ENCODE assay signal across 27 cellular contexts in the genomic region with DNA sequence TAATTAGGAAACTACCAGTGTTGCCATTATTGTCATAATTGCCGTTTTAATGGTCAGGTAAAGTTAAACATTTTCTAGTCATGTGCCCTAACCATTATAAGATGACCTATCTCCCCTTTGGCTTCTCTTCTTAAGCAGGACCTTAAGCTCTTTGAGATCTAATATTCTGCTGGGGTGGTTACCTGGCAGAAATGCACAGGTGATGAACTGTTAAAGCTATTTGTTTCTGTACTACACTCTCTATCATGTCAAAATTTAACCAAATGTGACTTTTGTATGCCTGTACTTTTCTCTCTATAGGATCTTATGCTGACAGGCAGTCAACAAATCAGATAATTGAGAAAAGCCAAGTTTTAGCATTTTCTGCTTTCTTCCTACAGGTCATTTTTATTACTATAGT.
"Had no signal": no experiment of that assay in that cellular context is flagged by ENCODE, and none has a peak within 500 bp of the region (broad histone marks: within the 10 kb centered on the region; RNA-seq: fewer than 3 reads in every experiment).

No MANE protein-coding gene starts in this region.

- H3K9me3 ChIP-seq: colonic mucosa, esophagus muscularis mucosa, esophagus squamous epithelium, gastrocnemius medialis, gastroesophageal sphincter, heart left ventricle, heart right ventricle had no signal

- H3K27me3 ChIP-seq: colonic mucosa, dorsolateral prefrontal cortex, esophagus muscularis mucosa, esophagus squamous epithelium, foreskin keratinocyte, gastrocnemius medialis, gastroesophageal sphincter, heart left ventricle, heart right ventricle had no signal

- DNase-seq: colonic mucosa; cortex of kidney; dermis blood vessel endothelial cell; dorsolateral prefrontal cortex; effector CD4-positive, alpha-beta T cell; effector CD8-positive, alpha-beta T cell; effector memory CD4-positive, alpha-beta T cell; effector memory CD8-positive, alpha-beta T cell; endodermal cell; erythroblast; esophagus squamous epithelium; foreskin fibroblast; foreskin keratinocyte; foreskin melanocyte; gastrocnemius medialis; glutamatergic neuron; head of caudate nucleus; heart left ventricle; heart right ventricle had no signal

- H3K4me3 ChIP-seq: colonic mucosa, coronary artery, dorsolateral prefrontal cortex, esophagus muscularis mucosa, esophagus squamous epithelium, gastrocnemius medialis, gastroesophageal sphincter, heart left ventricle, heart right ventricle had no signal

- H3K27ac ChIP-seq: colonic mucosa, coronary artery, dorsolateral prefrontal cortex, epithelial cell of prostate, esophagus muscularis mucosa, esophagus squamous epithelium, foreskin keratinocyte, gastrocnemius medialis, gastroesophageal sphincter, heart right ventricle had no signal

- ATAC-seq: effector memory CD8-positive, alpha-beta T cell; esophagus mucosa; foreskin keratinocyte; gastrocnemius medialis; gastroesophageal sphincter; heart left ventricle; heart right ventricle had no signal

- H3K36me3 ChIP-seq: colonic mucosa, esophagus muscularis mucosa, esophagus squamous epithelium, gastrocnemius medialis, gastroesophageal sphincter, heart right ventricle had no signal

- FAIRE-seq: colon, endothelial cell of umbilical vein, frontal cortex had no signal

- H3K4me1 ChIP-seq: colonic mucosa, foreskin keratinocyte, gastrocnemius medialis had no signal
